ENCODE assay signal across 20 cellular contexts in genomic region chr13:41919031-41919740, GRCh38. TPM values are rescaled to one million over a fixed set of nuclear protein-coding genes. Genes with fewer than 3 reads are reported as not detected.
DNase-seq lines count a peak whose midpoint lies in the region; ATAC-seq and TF ChIP-seq lines count a peak whose summit lies in the region.
"Had no signal": no experiment of that assay in that cellular context is flagged by ENCODE, and none has a peak within 500 bp of the region (broad histone marks: within the 10 kb centered on the region; RNA-seq: fewer than 3 reads in every experiment).

No MANE protein-coding gene starts in this region.

- peaks cover 10% of the 10 kb centered on the region for H3K9me3 Mint-ChIP-seq in stimulated activated naive CD8-positive, alpha-beta T cell treated with anti-CD3 and anti-CD28 coated beads, Interleukin-15, Interleukin-2, amounts not matched to agents 100 ng/mL and 50 ng/mL, for 24 hours
- peaks cover 13% of the 10 kb centered on the region for H3K9me3 Mint-ChIP-seq in activated naive CD8-positive, alpha-beta T cell treated with anti-CD3 and anti-CD28 coated beads, Interleukin-2, amount 10 ng/mL, durations not matched to agents 7 days and 5 days

- H3K4me3 Mint-ChIP-seq in stimulated activated naive CD8-positive, alpha-beta T cell treated with anti-CD3 and anti-CD28 coated beads, Interleukin-15, Interleukin-2, amounts not matched to agents 100 ng/mL and 50 ng/mL, for 24 hours: no peak overlapping the region
- H3K4me3 Mint-ChIP-seq in activated naive CD8-positive, alpha-beta T cell treated with anti-CD3 and anti-CD28 coated beads, Interleukin-2, amount 10 ng/mL, durations not matched to agents 7 days and 5 days: no peak overlapping the region
- H3K4me3 Mint-ChIP-seq: stimulated activated effector memory CD8-positive, alpha-beta T cell treated with anti-CD3 and anti-CD28 coated beads, Interleukin-12 subunit alpha, Interleukin-12 subunit beta, amount 100 ng/mL, for 72 hours had no signal

- TF ChIP-seq EP300 in transverse colon (IDR thresholded peaks at IDR 0.05; ENCODE audit: low read depth): no peak

- no peak for DNase-seq in stimulated activated naive CD8-positive, alpha-beta T cell treated with anti-CD3 and anti-CD28 coated beads, Interleukin-15, Interleukin-2, amounts not matched to agents 100 U/mL and 50 U/mL, for 24 hours
- no peak for DNase-seq in activated naive CD8-positive, alpha-beta T cell treated with anti-CD3 and anti-CD28 coated beads, Interleukin-2, amount 10 ng/mL, durations not matched to agents 7 days and 5 days
- DNase-seq in islet precursor cell (peak; percentile 51), tibial artery (no peak), transverse colon (no peak)
- DNase-seq: AML-193, esophagus squamous epithelium, left cardiac atrium, NCI-H2227 treated with DMSO at 0.1 percent for 48 hours, pancreas, T-helper 9 cell, uterus had no signal

- peak overlapping the region; percentile 89 for H3K27ac Mint-ChIP-seq in stimulated activated naive CD8-positive, alpha-beta T cell treated with anti-CD3 and anti-CD28 coated beads, Interleukin-15, Interleukin-2, amounts not matched to agents 100 ng/mL and 50 ng/mL, for 24 hours
- peak overlapping the region; percentile 72 for H3K27ac Mint-ChIP-seq in activated naive CD8-positive, alpha-beta T cell treated with anti-CD3 and anti-CD28 coated beads, Interleukin-2, amount 10 ng/mL, durations not matched to agents 7 days and 5 days
- H3K27ac Mint-ChIP-seq: stimulated activated effector memory CD8-positive, alpha-beta T cell treated with anti-CD3 and anti-CD28 coated beads, Interleukin-12 subunit alpha, Interleukin-12 subunit beta, amount 100 ng/mL, for 72 hours had no signal

- intact Hi-C loops in tibial artery (cut with DNase I; ENCODE audit: low total_unique reads) (no loop called here), transverse colon (cut with DNase I; ENCODE audit: low total_unique reads) (no loop called here)

- peaks cover 86% of the 10 kb centered on the region for H3K4me1 Mint-ChIP-seq in stimulated activated naive CD8-positive, alpha-beta T cell treated with anti-CD3 and anti-CD28 coated beads, Interleukin-15, Interleukin-2, amounts not matched to agents 100 ng/mL and 50 ng/mL, for 24 hours (ENCODE audit: low read depth)
- H3K4me1 Mint-ChIP-seq in activated naive CD8-positive, alpha-beta T cell treated with anti-CD3 and anti-CD28 coated beads, Interleukin-2, amount 10 ng/mL, durations not matched to agents 7 days and 5 days: peaks cover 52% of the 10 kb centered on the region

- H3K27me3 Mint-ChIP-seq in stimulated activated naive CD8-positive, alpha-beta T cell treated with anti-CD3 and anti-CD28 coated beads, Interleukin-15, Interleukin-2, amounts not matched to agents 100 ng/mL and 50 ng/mL, for 24 hours: no peaks in the 10 kb centered on the region
- no peaks in the 10 kb centered on the region for H3K27me3 Mint-ChIP-seq in activated naive CD8-positive, alpha-beta T cell treated with anti-CD3 and anti-CD28 coated beads, Interleukin-2, amount 10 ng/mL, durations not matched to agents 7 days and 5 days

- H3K4me3 ChIP-seq in tibial artery (no peak overlapping the region), transverse colon (no peak overlapping the region)
- H3K4me3 ChIP-seq: esophagus squamous epithelium, hepatocyte, pancreas, SJCRH30, smooth muscle cell, uterus had no signal

- no peak for TF ChIP-seq POLR2A in transverse colon (IDR thresholded peaks at IDR 0.05)

- H3K4me1 ChIP-seq in tibial artery: peaks cover 0 to 41% (median 16%) of the 10 kb centered on the region in 4 donors
- peaks cover 0 to 23% (median 10%) of the 10 kb centered on the region in 4 donors for H3K4me1 ChIP-seq in transverse colon
- H3K4me1 ChIP-seq: pancreas, uterus had no signal

- POLR2A ChIA-PET in activated naive CD8-positive, alpha-beta T cell treated with anti-CD3 and anti-CD28 coated beads, Interleukin-2, amount 10 ng/mL, durations not matched to agents 7 days and 5 days (lab: Charles Lee): interaction anchor here (0.9 to 1.7 kb wide), 2 partner anchors 41 to 129 kb away, joined by 3 to 5 read pairs; partner anchors contain the start of genes DGKH and VWA8

- H3K36me3 ChIP-seq in tibial artery: no peaks in the 10 kb centered on the region
- no peaks in the 10 kb centered on the region for H3K36me3 ChIP-seq in transverse colon
- H3K36me3 ChIP-seq: esophagus squamous epithelium, pancreas, SJCRH30, uterus had no signal

- in situ Hi-C loops in transverse colon (cut with MboI; ENCODE audit: low pct_ligation_motif_present in 1 of 4, low pct_unique_long_range_greater_than_20kb in 1 of 4, low sequenced_read_pairs in 3 of 4): loop anchor here in 1 of 4 donors (25.0 kb wide), 2 partner anchors 118 to 193 kb away; partner anchors contain the start of gene DGKH

- no peak for TF ChIP-seq CTCF in tibial artery (IDR thresholded peaks at IDR 0.05)
- no peak for TF ChIP-seq CTCF in transverse colon (IDR thresholded peaks at IDR 0.05)

- ATAC-seq in stimulated activated naive CD8-positive, alpha-beta T cell treated with anti-CD3 and anti-CD28 coated beads, Interleukin-15, Interleukin-2, amounts not matched to agents 100 U/mL and 50 U/mL, for 24 hours: no peak
- no peak for ATAC-seq in activated naive CD8-positive, alpha-beta T cell treated with anti-CD3 and anti-CD28 coated beads, Interleukin-2, amount 10 ng/mL, durations not matched to agents 7 days and 5 days (ENCODE audit: low read depth)
- no peak for ATAC-seq in HG03565 (IDR thresholded peaks at IDR 0.05; ENCODE audit: unreplicated experiment)
- no peak for ATAC-seq in HG02678 (IDR thresholded peaks at IDR 0.05; ENCODE audit: unreplicated experiment)
- ATAC-seq: pancreas; stimulated activated effector memory CD8-positive, alpha-beta T cell treated with anti-CD3 and anti-CD28 coated beads, Interleukin-12 subunit alpha, Interleukin-12 subunit beta, amount 100 ng/mL, for 72 hours had no signal

- H3K27ac ChIP-seq in tibial artery (no peak overlapping the region), transverse colon (no peak overlapping the region)
- H3K27ac ChIP-seq: esophagus squamous epithelium, hepatocyte, HL-60, pancreas, SJCRH30, uterus had no signal

- H3K27me3 ChIP-seq in tibial artery: no peaks in the 10 kb centered on the region
- H3K27me3 ChIP-seq in transverse colon: no peaks in the 10 kb centered on the region
- H3K27me3 ChIP-seq: esophagus squamous epithelium, hepatocyte, pancreas, SJCRH30, uterus had no signal

- H3K36me3 Mint-ChIP-seq in stimulated activated naive CD8-positive, alpha-beta T cell treated with anti-CD3 and anti-CD28 coated beads, Interleukin-15, Interleukin-2, amounts not matched to agents 100 ng/mL and 50 ng/mL, for 24 hours (ENCODE audit: low read depth): peaks cover 37% of the 10 kb centered on the region
- H3K36me3 Mint-ChIP-seq in activated naive CD8-positive, alpha-beta T cell treated with anti-CD3 and anti-CD28 coated beads, Interleukin-2, amount 10 ng/mL, durations not matched to agents 7 days and 5 days: peaks cover 40% of the 10 kb centered on the region
- H3K36me3 Mint-ChIP-seq: stimulated activated effector memory CD8-positive, alpha-beta T cell treated with anti-CD3 and anti-CD28 coated beads, Interleukin-12 subunit alpha, Interleukin-12 subunit beta, amount 100 ng/mL, for 72 hours had no signal

- H3K9me3 ChIP-seq in tibial artery (peaks cover 0 to 11% (median 0%) of the 10 kb centered on the region in 3 donors), transverse colon (no peaks in the 10 kb centered on the region)
- H3K9me3 ChIP-seq: pancreas, SJCRH30, uterus had no signal

- 38 to 74% methylated on average over 1 to 3 of the region's 3 CpGs for WGBS in transverse colon (ENCODE audit: low coverage in 1 of 2), 2 donors

RNA-seq across cellular contexts. Expression of gene VWA8, which starts 41.7 kb away (rescaled TPM):
- 10 to 100 TPM; 18.6 to 21.1 TPM for total RNA-seq in activated naive CD8-positive, alpha-beta T cell treated with anti-CD3 and anti-CD28 coated beads, Interleukin-2, amount 10 ng/mL, durations not matched to agents 7 days and 5 days
- 10 to 100 TPM; 12.7 to 65.1 (median 35.0) TPM for total RNA-seq in transverse colon
